23 cellular contexts compared by ENCODE assay signal in genomic region chr1:21129407-21129806, GRCh38.
"Had no signal": no experiment of that assay in that cellular context is flagged by ENCODE, and none has a peak within 500 bp of the region (broad histone marks: within the 10 kb centered on the region; RNA-seq: fewer than 3 reads in every experiment).

No MANE protein-coding gene starts in this region.

- H3K9me3 Mint-ChIP-seq: activated CD4-positive, alpha-beta memory T cell treated with anti-CD3 and anti-CD28 coated beads for 36 hours; activated naive CD4-positive, alpha-beta T cell treated with anti-CD3 and anti-CD28 coated beads, Interleukin-2, amount 50 U/mL, for 24 hours; activated T-helper 1 cell treated with anti-CD3 and anti-CD28 coated beads, Interleukin-12 subunit alpha, Interleukin-12 subunit beta, Interleukin-2, Interleukin-4 antibody, amounts not matched to agents 30 ng/mL and 10 ng/mL and 1 ng/mL, durations not matched to agents 14 hours and 24 hours and 36 hours; central memory CD8-positive, alpha-beta T cell; effector memory CD8-positive, alpha-beta T cell had no signal

- H3K4me1 Mint-ChIP-seq: activated CD8-positive, alpha-beta memory T cell treated with anti-CD3 and anti-CD28 coated beads, Interleukin-2, amount 10 ng/mL, durations not matched to agents 7 days and 5 days; activated naive CD4-positive, alpha-beta T cell treated with anti-CD3 and anti-CD28 coated beads, Interleukin-2, amount 50 U/mL, for 24 hours; central memory CD8-positive, alpha-beta T cell had no signal

- H3K4me3 Mint-ChIP-seq: activated CD4-positive, alpha-beta memory T cell treated with anti-CD3 and anti-CD28 coated beads for 36 hours; activated CD8-positive, alpha-beta memory T cell treated with anti-CD3 and anti-CD28 coated beads, Interleukin-2, amount 10 ng/mL, durations not matched to agents 7 days and 5 days; activated naive CD4-positive, alpha-beta T cell treated with anti-CD3 and anti-CD28 coated beads, Interleukin-2, amount 50 U/mL, for 24 hours; activated T-helper 1 cell treated with anti-CD3 and anti-CD28 coated beads, Interleukin-12 subunit alpha, Interleukin-12 subunit beta, Interleukin-2, Interleukin-4 antibody, amounts not matched to agents 30 ng/mL and 10 ng/mL and 1 ng/mL, durations not matched to agents 14 hours and 24 hours and 36 hours; central memory CD8-positive, alpha-beta T cell; effector memory CD8-positive, alpha-beta T cell; type B pancreatic cell had no signal

- H3K27ac Mint-ChIP-seq: activated CD4-positive, alpha-beta memory T cell treated with anti-CD3 and anti-CD28 coated beads for 36 hours; activated CD8-positive, alpha-beta memory T cell treated with anti-CD3 and anti-CD28 coated beads, Interleukin-2, amount 10 ng/mL, durations not matched to agents 7 days and 5 days; activated naive CD4-positive, alpha-beta T cell treated with anti-CD3 and anti-CD28 coated beads, Interleukin-2, amount 50 U/mL, for 24 hours; activated T-helper 1 cell treated with anti-CD3 and anti-CD28 coated beads, Interleukin-12 subunit alpha, Interleukin-12 subunit beta, Interleukin-2, Interleukin-4 antibody, amounts not matched to agents 30 ng/mL and 10 ng/mL and 1 ng/mL, durations not matched to agents 14 hours and 24 hours and 36 hours had no signal

- DNase-seq: activated CD4-positive, alpha-beta memory T cell treated with anti-CD3 and anti-CD28 coated beads for 36 hours; activated CD4-positive, alpha-beta T cell treated with anti-CD3 and anti-CD28 coated beads for 4 hours; activated CD4-positive, CD25-positive, alpha-beta regulatory T cell; activated CD8-positive, alpha-beta memory T cell treated with anti-CD3 and anti-CD28 coated beads, Interleukin-2, amount 10 ng/mL, durations not matched to agents 7 days and 5 days; activated gamma-delta T cell treated with Interleukin-2 at 50 U/mL for 16 hours; activated T-cell treated with anti-CD3 and anti-CD28 coated beads for 4 hours; aorta; brain microvascular endothelial cell; dorsolateral prefrontal cortex; effector memory CD8-positive, alpha-beta T cell; heart left ventricle; kidney; lower lobe of right lung; naive B cell; ovary; right cardiac atrium; stimulated activated CD4-positive, alpha-beta T cell treated with anti-CD3 and anti-CD28 coated beads, Interleukin-4, amount 100 ng/mL, for 24 hours; stimulated activated naive CD4-positive, alpha-beta T cell treated with Interleukin-2 at 50 U/mL for 16 hours had no signal

- ATAC-seq: activated CD8-positive, alpha-beta memory T cell treated with anti-CD3 and anti-CD28 coated beads, Interleukin-2, amount 10 ng/mL, durations not matched to agents 7 days and 5 days; effector memory CD8-positive, alpha-beta T cell; gastroesophageal sphincter; heart left ventricle; lower lobe of right lung; right cardiac atrium had no signal

- H3K27me3 Mint-ChIP-seq: activated CD4-positive, alpha-beta memory T cell treated with anti-CD3 and anti-CD28 coated beads for 36 hours; activated CD8-positive, alpha-beta memory T cell treated with anti-CD3 and anti-CD28 coated beads, Interleukin-2, amount 10 ng/mL, durations not matched to agents 7 days and 5 days; activated naive CD4-positive, alpha-beta T cell treated with anti-CD3 and anti-CD28 coated beads, Interleukin-2, amount 50 U/mL, for 24 hours; central memory CD8-positive, alpha-beta T cell; effector memory CD8-positive, alpha-beta T cell; naive B cell; type B pancreatic cell had no signal
